In genomic region chr6:24432611-24433010, GRCh38 we compare ENCODE assay signal across 5 cellular contexts.
"Had no signal": no experiment of that assay in that cellular context is flagged by ENCODE, and none has a peak within 500 bp of the region (broad histone marks: within the 10 kb centered on the region; RNA-seq: fewer than 3 reads in every experiment).

No MANE protein-coding gene starts in this region.

- H3K27ac Mint-ChIP-seq: GM23338 had no signal

- H3K4me3 ChIP-seq: GM23338, K562 had no signal

- ATAC-seq: GM23338, K562 had no signal

- H3K4me1 Mint-ChIP-seq: GM23338, H9 had no signal

- H3K4me3 Mint-ChIP-seq: GM23338, H9 had no signal

- DNase-seq: H9, HCEC 1CT, IMR-90 had no signal

- H3K9me3 Mint-ChIP-seq: GM23338 had no signal
